ENCODE assay signal across 13 cellular contexts in the genomic region with DNA sequence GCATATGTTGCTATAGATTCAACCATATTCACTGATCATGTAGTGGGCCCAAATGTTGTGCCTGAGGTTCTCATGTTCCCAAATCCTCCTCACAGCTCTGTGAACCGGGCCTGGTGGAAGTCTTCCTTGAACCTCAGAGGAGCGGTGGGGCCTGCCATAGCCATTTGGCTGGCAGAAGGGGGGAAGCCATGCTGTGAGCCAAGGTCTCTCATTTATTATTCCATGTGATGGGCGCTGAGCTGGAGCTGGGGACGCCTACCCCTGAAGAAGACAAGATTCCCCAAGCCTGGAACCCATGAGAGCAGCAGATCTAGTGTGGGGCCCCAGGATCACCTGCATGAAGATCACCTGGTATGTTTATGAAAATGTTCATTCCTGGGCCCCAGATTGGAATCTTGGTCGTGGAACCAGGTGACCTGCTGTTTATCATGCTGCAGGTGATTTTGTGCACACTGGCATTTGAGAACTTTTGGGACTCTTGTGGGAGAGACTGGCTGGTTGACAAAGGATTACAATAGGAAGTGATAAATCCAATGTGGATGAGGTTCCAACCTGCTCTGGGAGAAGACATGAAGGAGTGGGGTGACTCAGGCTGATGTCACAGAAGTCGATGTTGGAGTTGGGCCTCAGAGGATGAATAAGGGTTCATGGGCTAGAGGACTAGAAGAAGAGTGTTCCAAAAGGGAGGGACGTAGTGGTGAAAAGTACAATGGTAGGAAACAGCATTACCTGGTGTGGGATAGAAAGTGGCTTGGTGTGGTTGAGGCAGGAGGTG.
DNase-seq lines count a peak whose midpoint lies in the region; ATAC-seq, FAIRE-seq and TF ChIP-seq lines count a peak whose summit lies in the region.
"Had no signal": no experiment of that assay in that cellular context is flagged by ENCODE, and none has a peak within 500 bp of the region (broad histone marks: within the 10 kb centered on the region; RNA-seq: fewer than 3 reads in every experiment).

No MANE protein-coding gene starts in this region.

- FAIRE-seq in RCC 7860 (lab: Jason Lieb, UNC) = peak; percentile 57
- FAIRE-seq in endothelial cell of umbilical vein (lab: Jason Lieb, UNC) = no peak

- DNase-seq in GM04504 (ENCODE audit: low read depth) (peak; percentile 85), RCC 7860 (ENCODE audit: low spot score) (peak; percentile 64), endothelial cell of umbilical vein (ENCODE audit: low read depth, low spot score) (peak; percentile 34), renal cortical epithelial cell (ENCODE audit: low read depth) (peak; percentile 61), SIG-M5 treated with dmso at 0.1 percent for 504 hours (lab: John Stamatoyannopoulos, UW; ENCODE audit: unreplicated experiment) (no peak)
- DNase-seq in effector memory CD8-positive, alpha-beta T cell = no peak
- DNase-seq: activated naive CD4-positive, alpha-beta T cell treated with Interleukin-2 at 50 U/mL for 16 hours; COR-L47; MM.1S; stimulated activated naive B cell treated with anti-CD40 and anti-IgM and Interleukin-4, amounts not matched to agents 10 μg/mL and 1 μg/mL and 100 μg/mL, for 72 hours had no signal

- H3K36me3 ChIP-seq in endothelial cell of umbilical vein (ENCODE audit: control insufficient read depth in 2 of 2, extremely low read depth in 1 of 2, insufficient read depth in 2 of 2, low read length in 2 of 2) = no peaks in the 10 kb centered on the region

- ATAC-seq in effector memory CD8-positive, alpha-beta T cell (replicated peaks) = no peak
- ATAC-seq in HG02885 (IDR thresholded peaks at IDR 0.05; ENCODE audit: poor library complexity, unreplicated experiment) = no peak
- ATAC-seq: sciatic nerve; stimulated activated naive B cell treated with anti-CD40 and anti-IgM and Interleukin-4, amounts not matched to agents 10 μg/mL and 1 μg/mL and 100 μg/mL, for 72 hours had no signal

- no peaks in the 10 kb centered on the region for H3K4me1 Mint-ChIP-seq in effector memory CD8-positive, alpha-beta T cell (ENCODE audit: low read depth in 2 of 2)
- H3K4me1 Mint-ChIP-seq: memory B cell; stimulated activated naive B cell treated with anti-CD40 and anti-IgM and Interleukin-4, amounts not matched to agents 10 μg/mL and 1 μg/mL and 100 μg/mL, for 72 hours had no signal

- no peak overlapping the region for H3K4me3 ChIP-seq in endothelial cell of umbilical vein (replicated peaks in 1 of 3; ENCODE audit: insufficient read depth in 1 of 3, low read depth in 1 of 3, low read length in 3 of 3)

- H3K9ac ChIP-seq in endothelial cell of umbilical vein (replicated peaks; ENCODE audit: extremely low read depth, insufficient read depth, low read length) = no peak overlapping the region

- no peaks in the 10 kb centered on the region for H3K9me1 ChIP-seq in endothelial cell of umbilical vein (replicated peaks; ENCODE audit: control insufficient read depth, extremely low read depth, insufficient read depth, low read length)

- BruUV-seq in endothelial cell of umbilical vein (replicated peaks; lab: Mats Ljungman, UMichigan) = no TSS peak

- POLR2A ChIA-PET in endothelial cell of umbilical vein (lab: Charles Lee) = no interaction called here

- H3K4me3 Mint-ChIP-seq in effector memory CD8-positive, alpha-beta T cell = no peak overlapping the region
- H3K4me3 Mint-ChIP-seq: memory B cell; stimulated activated naive B cell treated with anti-CD40 and anti-IgM and Interleukin-4, amounts not matched to agents 10 μg/mL and 1 μg/mL and 100 μg/mL, for 72 hours had no signal

- H4K20me1 ChIP-seq in endothelial cell of umbilical vein (replicated peaks; ENCODE audit: control insufficient read depth, extremely low read depth, insufficient read depth, low read length) = no peaks in the 10 kb centered on the region

- H3K27me3 ChIP-seq in endothelial cell of umbilical vein (ENCODE audit: control insufficient read depth in 2 of 2, insufficient read depth in 2 of 2, low read length in 2 of 2) = no peaks in the 10 kb centered on the region

- no peak for TF ChIP-seq CTCF in endothelial cell of umbilical vein (IDR thresholded peaks at IDR 0.05; ENCODE audit: extremely low read depth in 1 of 2, insufficient read depth in 1 of 2, low read depth in 1 of 2, low read length in 2 of 2)

- peaks cover 41 to 63% of the 10 kb centered on the region in 2 donors for H3K27me3 Mint-ChIP-seq in effector memory CD8-positive, alpha-beta T cell

- intact Hi-C loops in endothelial cell of umbilical vein (cut with micrococcal nuclease) = no loop called here

- H3K4me2 ChIP-seq in endothelial cell of umbilical vein (ENCODE audit: insufficient read depth, low read length) = no peak overlapping the region

- dilution Hi-C loops in endothelial cell of umbilical vein (cut with MboI; ENCODE audit: extremely low pct_ligation_motif_present, low sequenced_read_pairs) = no loop called here

- no peak for TF ChIP-seq POLR2A in endothelial cell of umbilical vein (IDR thresholded peaks at IDR 0.05; ENCODE audit: low read depth, low read length)

- H3K36me3 Mint-ChIP-seq in effector memory CD8-positive, alpha-beta T cell (ENCODE audit: insufficient read depth) = peaks cover 3% of the 10 kb centered on the region
- H3K36me3 Mint-ChIP-seq: memory B cell; stimulated activated naive B cell treated with anti-CD40 and anti-IgM and Interleukin-4, amounts not matched to agents 10 μg/mL and 1 μg/mL and 100 μg/mL, for 72 hours had no signal

- peaks cover 9% of the 10 kb centered on the region for H3K4me1 ChIP-seq in endothelial cell of umbilical vein (ENCODE audit: control insufficient read depth, extremely low read depth, insufficient read depth, low read length)

- CTCF ChIA-PET in endothelial cell of umbilical vein (lab: Charles Lee) = interaction anchor here (1.1 kb wide), 1 partner anchor 168 kb away, joined by 3 read pairs; no protein-coding TSS in a partner anchor

- H3K27ac ChIP-seq in endothelial cell of umbilical vein (ENCODE audit: insufficient read depth, low read depth, low read length) = no peak overlapping the region

- H2AFZ ChIP-seq in endothelial cell of umbilical vein (ENCODE audit: low read depth, low read length) = no peak overlapping the region

- H3K27ac Mint-ChIP-seq in effector memory CD8-positive, alpha-beta T cell = no peak overlapping the region
- H3K27ac Mint-ChIP-seq: memory B cell; stimulated activated naive B cell treated with anti-CD40 and anti-IgM and Interleukin-4, amounts not matched to agents 10 μg/mL and 1 μg/mL and 100 μg/mL, for 72 hours had no signal

- H3K79me2 ChIP-seq in endothelial cell of umbilical vein (ENCODE audit: control insufficient read depth, insufficient read depth, low read length) = no peaks in the 10 kb centered on the region

- H3K9me3 ChIP-seq in endothelial cell of umbilical vein (replicated peaks; ENCODE audit: control insufficient read depth, insufficient read depth, low read length) = no peaks in the 10 kb centered on the region

- H3K9me3 Mint-ChIP-seq in effector memory CD8-positive, alpha-beta T cell = peaks cover 0 to 13% of the 10 kb centered on the region in 2 donors

TF ChIP-seq in endothelial cell of umbilical vein, 7 proteins besides CTCF, POLR2A, EP300 and RAD21:
- TF ChIP-seq MYC (IDR thresholded peaks at IDR 0.05; ENCODE audit: low read depth, low read length) (no peak), FOS (IDR thresholded peaks at IDR 0.05; ENCODE audit: borderline replicate concordance, insufficient read depth, low read length) (peak; percentile 88)
TF ChIP-seq in endothelial cell of umbilical vein: peak in this region for 1.

Comparison
In these comparisons a context has a peak if more than half of its experiments do, and no peak if none do; other contexts are left out.
1. DNase-seq: peak in GM04504 (single experiment), RCC 7860 (single experiment), endothelial cell of umbilical vein (single experiment) and renal cortical epithelial cell (single experiment); none in SIG-M5 treated with dmso at 0.1 percent for 504 hours (single experiment) and effector memory CD8-positive, alpha-beta T cell (0 of 3).